Comparison of ENCODE assay signal across 10 cellular contexts in genomic region chr6:1771324-1771723, GRCh38.
DNase-seq lines count a peak whose midpoint lies in the region; TF ChIP-seq lines count a peak whose summit lies in the region.
"Had no signal": no experiment of that assay in that cellular context is flagged by ENCODE, and none has a peak within 500 bp of the region (broad histone marks: within the 10 kb centered on the region; RNA-seq: fewer than 3 reads in every experiment).

No MANE protein-coding gene starts in this region.

- H3K9me3 ChIP-seq in neuronal stem cell (replicated peaks in 1 of 2; ENCODE audit: control insufficient read depth in 2 of 2, insufficient read depth in 1 of 2, low read depth in 1 of 2, low read length in 2 of 2) (no peaks in the 10 kb centered on the region), MM.1S (replicated peaks; ENCODE audit: insufficient read depth, low read length) (no peaks in the 10 kb centered on the region)
- H3K9me3 ChIP-seq: SJSA1, tibial artery had no signal

- H3K4ac ChIP-seq in neuronal stem cell (ENCODE audit: low read length), result no peak overlapping the region

- no peak overlapping the region for H2AK5ac ChIP-seq in neuronal stem cell (ENCODE audit: low read depth, low read length)

- H3K9ac ChIP-seq in neuronal stem cell (ENCODE audit: low read depth, low read length, poor library complexity) (no peak overlapping the region), MM.1S (ENCODE audit: low read length) (no peak overlapping the region)

- no peak overlapping the region for H3K27ac ChIP-seq in neuronal stem cell (replicated peaks; ENCODE audit: low read length)
- H3K27ac ChIP-seq in MM.1S (ENCODE audit: low read length), result no peak overlapping the region
- H3K27ac ChIP-seq: SJSA1, tibial artery had no signal

- H3K27me3 ChIP-seq in neuronal stem cell (ENCODE audit: control insufficient read depth in 3 of 3, insufficient read depth in 3 of 3, low read depth in 1 of 3, low read length in 3 of 3) (no peaks in the 10 kb centered on the region), MM.1S (replicated peaks; ENCODE audit: insufficient read depth, low read length) (no peaks in the 10 kb centered on the region)
- H3K27me3 ChIP-seq: SJSA1, tibial artery had no signal

- H3K4me2 ChIP-seq in neuronal stem cell (ENCODE audit: insufficient read depth, low read length, poor library complexity, severe bottlenecking) (no peak overlapping the region), MM.1S (ENCODE audit: low read depth, low read length) (no peak overlapping the region)

- H2BK120ac ChIP-seq in neuronal stem cell (ENCODE audit: low read depth, low read length), result no peak overlapping the region

- H3K79me2 ChIP-seq in MM.1S (ENCODE audit: low read length), result no peaks in the 10 kb centered on the region

- no peak overlapping the region for H3K18ac ChIP-seq in neuronal stem cell (ENCODE audit: low read length)

- H3K4me1 ChIP-seq in neuronal stem cell (ENCODE audit: control insufficient read depth in 2 of 2, insufficient read depth in 1 of 2, low read depth in 1 of 2, low read length in 2 of 2) (peaks cover 0 to 7% of the 10 kb centered on the region in 2 donors), MM.1S (ENCODE audit: low read length) (peaks cover 14% of the 10 kb centered on the region)

- no peak overlapping the region for H4K91ac ChIP-seq in neuronal stem cell (ENCODE audit: low read depth, low read length, poor library complexity)

- H3K36me3 ChIP-seq in neuronal stem cell (replicated peaks in 1 of 2; ENCODE audit: control insufficient read depth in 2 of 2, insufficient read depth in 2 of 2, low read length in 2 of 2) (no peaks in the 10 kb centered on the region), MM.1S (replicated peaks; ENCODE audit: insufficient read depth, low read length) (no peaks in the 10 kb centered on the region)
- H3K36me3 ChIP-seq: SJSA1, tibial artery had no signal

- H2AFZ ChIP-seq in neuronal stem cell (ENCODE audit: low read length) (no peak overlapping the region), MM.1S (ENCODE audit: low read length) (no peak overlapping the region)

- H3K79me1 ChIP-seq in neuronal stem cell (ENCODE audit: low read depth, low read length), result no peaks in the 10 kb centered on the region

- H3K23ac ChIP-seq in neuronal stem cell (ENCODE audit: low read depth, low read length, poor library complexity), result no peak overlapping the region

- no peaks in the 10 kb centered on the region for H3F3A ChIP-seq in MM.1S (ENCODE audit: insufficient read depth, low read length)

- no peak overlapping the region for H2BK5ac ChIP-seq in neuronal stem cell (ENCODE audit: low read length)

- H2BK15ac ChIP-seq in neuronal stem cell (ENCODE audit: low read length), result no peak overlapping the region

- H3K14ac ChIP-seq in neuronal stem cell (ENCODE audit: low read length), result no peak overlapping the region

- no peaks in the 10 kb centered on the region for H3K9me2 ChIP-seq in MM.1S (replicated peaks; ENCODE audit: insufficient read depth, low read length)

- peak; percentile 86 for DNase-seq in DMS53 treated with DMSO at 0.1 percent for 48 hours (lab: John Stamatoyannopoulos, UW; ENCODE audit: unreplicated experiment)
- peak; percentile 41 to 93 (median 70) for DNase-seq in NCI-H1417 (lab: John Stamatoyannopoulos, UW)
- peak; percentile 23 for DNase-seq in activated CD8-positive, alpha-beta memory T cell treated with anti-CD3 and anti-CD28 coated beads, Interleukin-2, amount 50 U/mL, for 24 hours (ENCODE audit: extremely low read depth)
- peak; percentile 45 to 84 for DNase-seq in lung microvascular endothelial cell (ENCODE audit: low read depth in 2 of 2)
- DNase-seq in neuronal stem cell (ENCODE audit: low spot score), result no peak
- DNase-seq in SW 1271 (lab: John Stamatoyannopoulos, UW), result no peak
- DNase-seq in MM.1S, result no peak
- no peak for DNase-seq in medulla oblongata (ENCODE audit: extremely low spot score)
- DNase-seq: tibial artery had no signal

- TF ChIP-seq CTCF in MM.1S (IDR thresholded peaks at IDR 0.05; ENCODE audit: low read length), result no peak

- H4K8ac ChIP-seq in neuronal stem cell (ENCODE audit: low read depth, low read length), result no peak overlapping the region

- no peak overlapping the region for H3K4me3 ChIP-seq in neuronal stem cell (ENCODE audit: low read length in 2 of 2)
- no peak overlapping the region for H3K4me3 ChIP-seq in MM.1S (ENCODE audit: low read length)
- H3K4me3 ChIP-seq: SJSA1, tibial artery had no signal

- no peak overlapping the region for H2BK12ac ChIP-seq in neuronal stem cell (ENCODE audit: low read length)

- WGBS in neuronal stem cell (ENCODE audit: extremely low coverage in 2 of 2, insufficient read length in 2 of 2, insufficient replicate concordance in 1 of 2), 2 donors, result no CpG with 5 or more reads among the region's 4 CpGs

- H4K20me1 ChIP-seq in MM.1S (ENCODE audit: insufficient read depth, low read length), result no peaks in the 10 kb centered on the region

Comparison
In these comparisons a context has a peak if more than half of its experiments do, and no peak if none do; other contexts are left out.
1. DNase-seq: peak in DMS53 treated with DMSO at 0.1 percent for 48 hours (single experiment), NCI-H1417 (3 of 3), activated CD8-positive, alpha-beta memory T cell treated with anti-CD3 and anti-CD28 coated beads, Interleukin-2, amount 50 U/mL, for 24 hours (single experiment) and lung microvascular endothelial cell (2 of 2); none in neuronal stem cell (single experiment), SW 1271 (0 of 2), MM.1S (single experiment) and medulla oblongata (single experiment).